In genomic region chr6:158220786-158221442, GRCh38 we compare ENCODE assay signal across 8 cellular contexts. TPM values are rescaled to one million over a fixed set of nuclear protein-coding genes. Genes with fewer than 3 reads are reported as not detected.
DNase-seq lines count a peak whose midpoint lies in the region; ATAC-seq and TF ChIP-seq lines count a peak whose summit lies in the region.

No MANE protein-coding gene starts in this region.

- H3K4me3 ChIP-seq in GM23338 (no peak overlapping the region), SU-DHL-6 (ENCODE audit: insufficient read depth, low read length, poor library complexity, severe bottlenecking) (no peak overlapping the region), aorta (ENCODE audit: low read length in 2 of 2) (no peak overlapping the region)

- peaks cover 11% of the 10 kb centered on the region for H3K9me3 Mint-ChIP-seq in GM23338
- H3K9me3 Mint-ChIP-seq in activated naive CD4-positive, alpha-beta T cell treated with anti-CD3 and anti-CD28 coated beads, Interleukin-2, amount 50 U/mL, for 24 hours, result no peaks in the 10 kb centered on the region

- H3K79me2 ChIP-seq in GM23338 (replicated peaks; ENCODE audit: insufficient read depth) (no peaks in the 10 kb centered on the region), SU-DHL-6 (ENCODE audit: insufficient read depth, low read length) (no peaks in the 10 kb centered on the region)

- DNase-seq in Daoy (ENCODE audit: low read depth), result peak; percentile 86
- DNase-seq in GM23338 (ENCODE audit: low spot score), result peak; percentile 91
- peak; percentile 73 for DNase-seq in MV-4-11 (lab: John Stamatoyannopoulos, UW)
- peak; percentile 94 for DNase-seq in Right ventricle myocardium inferior (ENCODE audit: missing footprints)
- peak; percentile 67 to 98 (median 83) for DNase-seq in posterior cingulate gyrus
- DNase-seq in aorta, result peak; percentile 83 to 93

- peak; percentile 100 for ATAC-seq in GM23338
- peak; percentile 91 for ATAC-seq in Right ventricle myocardium inferior
- ATAC-seq in aorta (ENCODE audit: low FRiP score), result peak; percentile 91

- WGBS in aorta, 2 donors, result 8 to 9% methylated on average over 10 of the region's 10 CpGs

- H3K4me1 ChIP-seq in GM23338 (ENCODE audit: insufficient read depth), result no peaks in the 10 kb centered on the region
- H3K4me1 ChIP-seq in aorta (ENCODE audit: control insufficient read depth in 1 of 2, insufficient read depth in 2 of 2, low read length in 2 of 2), result no peaks in the 10 kb centered on the region

- no peaks in the 10 kb centered on the region for H4K20me1 ChIP-seq in GM23338 (replicated peaks; ENCODE audit: insufficient read depth)
- no peaks in the 10 kb centered on the region for H4K20me1 ChIP-seq in SU-DHL-6 (ENCODE audit: low read depth, low read length)

- H3K4me2 ChIP-seq in GM23338 (no peak overlapping the region), SU-DHL-6 (ENCODE audit: low read depth, low read length, poor library complexity, severe bottlenecking) (no peak overlapping the region)

- H3K27me3 Mint-ChIP-seq in GM23338 (ENCODE audit: insufficient read depth, low read depth, poor library complexity), result peaks cover 5% of the 10 kb centered on the region
- H3K27me3 Mint-ChIP-seq in activated naive CD4-positive, alpha-beta T cell treated with anti-CD3 and anti-CD28 coated beads, Interleukin-2, amount 50 U/mL, for 24 hours, result no peaks in the 10 kb centered on the region

- H3K4me3 Mint-ChIP-seq in GM23338, result no peak overlapping the region
- H3K4me3 Mint-ChIP-seq in activated naive CD4-positive, alpha-beta T cell treated with anti-CD3 and anti-CD28 coated beads, Interleukin-2, amount 50 U/mL, for 24 hours, result no peak overlapping the region

- no peak overlapping the region for H3K9ac ChIP-seq in SU-DHL-6 (ENCODE audit: low read length)

- peak; percentile 89 to 99 for TF ChIP-seq CTCF in GM23338 (conservative IDR thresholded peaks at IDR 0.05; ENCODE audit: low read depth in 2 of 2)
- TF ChIP-seq CTCF in SU-DHL-6 (IDR thresholded peaks at IDR 0.05; ENCODE audit: insufficient read depth, low read length, poor library complexity, severe bottlenecking), result peak; percentile 88

- no peaks in the 10 kb centered on the region for H3K9me3 ChIP-seq in SU-DHL-6 (ENCODE audit: insufficient read depth, low read length)
- H3K9me3 ChIP-seq in aorta (ENCODE audit: control insufficient read depth, low read length), result no peaks in the 10 kb centered on the region

- no peak overlapping the region; the same call in 1 of the 2 replicates for H3K27ac Mint-ChIP-seq in GM23338
- peak overlapping the region; percentile 46 for H3K27ac Mint-ChIP-seq in activated naive CD4-positive, alpha-beta T cell treated with anti-CD3 and anti-CD28 coated beads, Interleukin-2, amount 50 U/mL, for 24 hours

- H3K9me2 ChIP-seq in GM23338 (ENCODE audit: insufficient read depth) (no peaks in the 10 kb centered on the region), SU-DHL-6 (replicated peaks; ENCODE audit: insufficient read depth, low read length) (no peaks in the 10 kb centered on the region)

- intact Hi-C loops in Right ventricle myocardium inferior (cut with DNase I) (loop anchor here (1.0 to 10.0 kb wide), 4 partner anchors 296 to 754 kb away; no protein-coding TSS in a partner anchor), posterior cingulate gyrus (cut with DNase I) (loop anchor here (2.0 to 10.0 kb wide), 3 partner anchors 274 to 471 kb away; no protein-coding TSS in a partner anchor), aorta (cut with DNase I) (loop anchor here in 1 of 2 donors (2.0 kb wide), 1 partner anchor 470 kb away; no protein-coding TSS in a partner anchor)

- no peaks in the 10 kb centered on the region for H3K27me3 ChIP-seq in GM23338 (ENCODE audit: insufficient read depth)
- H3K27me3 ChIP-seq in SU-DHL-6 (ENCODE audit: low read length), result no peaks in the 10 kb centered on the region
- no peaks in the 10 kb centered on the region for H3K27me3 ChIP-seq in aorta (ENCODE audit: control insufficient read depth in 1 of 2, insufficient read depth in 2 of 2, low read length in 1 of 2)

- H3K27ac ChIP-seq in GM23338 (ENCODE audit: low read depth), result no peak overlapping the region
- H3K27ac ChIP-seq in SU-DHL-6 (ENCODE audit: low read depth, low read length), result no peak overlapping the region
- no peak overlapping the region for H3K27ac ChIP-seq in aorta (ENCODE audit: low read depth in 1 of 2, low read length in 2 of 2)

- no peaks in the 10 kb centered on the region; the same call in 1 of the 3 replicates for H3K36me3 Mint-ChIP-seq in GM23338 (ENCODE audit: low read depth)
- no peaks in the 10 kb centered on the region for H3K36me3 Mint-ChIP-seq in activated naive CD4-positive, alpha-beta T cell treated with anti-CD3 and anti-CD28 coated beads, Interleukin-2, amount 50 U/mL, for 24 hours

- no peaks in the 10 kb centered on the region for H3K36me3 ChIP-seq in GM23338 (ENCODE audit: insufficient read depth)
- H3K36me3 ChIP-seq in SU-DHL-6 (ENCODE audit: low read length), result no peaks in the 10 kb centered on the region
- H3K36me3 ChIP-seq in aorta (ENCODE audit: control insufficient read depth in 1 of 2, insufficient read depth in 2 of 2, low read length in 1 of 2), result no peaks in the 10 kb centered on the region

- H3K4me1 Mint-ChIP-seq in GM23338, result 0 out of 3 replicates have a peak, but pooled peaks cover 2% of the 10 kb centered on the region
- no peaks in the 10 kb centered on the region for H3K4me1 Mint-ChIP-seq in activated naive CD4-positive, alpha-beta T cell treated with anti-CD3 and anti-CD28 coated beads, Interleukin-2, amount 50 U/mL, for 24 hours

- H3F3A ChIP-seq in GM23338 (replicated peaks; ENCODE audit: low read depth) (peaks cover 4% of the 10 kb centered on the region; the same call in 1 of the 2 replicates), SU-DHL-6 (ENCODE audit: insufficient read depth) (no peaks in the 10 kb centered on the region)

- H2AFZ ChIP-seq in GM23338 (peak overlapping the region; percentile 87; the same call in 1 of the 2 replicates), SU-DHL-6 (ENCODE audit: low read depth, low read length, severe bottlenecking) (peak overlapping the region; percentile 27)

TF ChIP-seq in GM23338, 12 proteins besides CTCF, POLR2A, EP300 and RAD21 (continues in another document):
- no peak for TF ChIP-seq ZNF114 (CRISPR knock-in tag; IDR thresholded peaks at IDR 0.05)
- no peak for TF ChIP-seq EZH2phosphoT487 (IDR thresholded peaks at IDR 0.05; ENCODE audit: unreplicated experiment)
- no peak for TF ChIP-seq ZNF331 (CRISPR knock-in tag; IDR thresholded peaks at IDR 0.05; ENCODE audit: low read depth)
- TF ChIP-seq EZH2 (IDR thresholded peaks at IDR 0.05; ENCODE audit: low read depth, unreplicated experiment), result no peak
- TF ChIP-seq POLR2AphosphoS5 (IDR thresholded peaks at IDR 0.05; ENCODE audit: low read depth), result no peak
- no peak for TF ChIP-seq CREB1 (CRISPR knock-in tag; IDR thresholded peaks at IDR 0.05; ENCODE audit: low read depth)
- TF ChIP-seq, protein P1, sequence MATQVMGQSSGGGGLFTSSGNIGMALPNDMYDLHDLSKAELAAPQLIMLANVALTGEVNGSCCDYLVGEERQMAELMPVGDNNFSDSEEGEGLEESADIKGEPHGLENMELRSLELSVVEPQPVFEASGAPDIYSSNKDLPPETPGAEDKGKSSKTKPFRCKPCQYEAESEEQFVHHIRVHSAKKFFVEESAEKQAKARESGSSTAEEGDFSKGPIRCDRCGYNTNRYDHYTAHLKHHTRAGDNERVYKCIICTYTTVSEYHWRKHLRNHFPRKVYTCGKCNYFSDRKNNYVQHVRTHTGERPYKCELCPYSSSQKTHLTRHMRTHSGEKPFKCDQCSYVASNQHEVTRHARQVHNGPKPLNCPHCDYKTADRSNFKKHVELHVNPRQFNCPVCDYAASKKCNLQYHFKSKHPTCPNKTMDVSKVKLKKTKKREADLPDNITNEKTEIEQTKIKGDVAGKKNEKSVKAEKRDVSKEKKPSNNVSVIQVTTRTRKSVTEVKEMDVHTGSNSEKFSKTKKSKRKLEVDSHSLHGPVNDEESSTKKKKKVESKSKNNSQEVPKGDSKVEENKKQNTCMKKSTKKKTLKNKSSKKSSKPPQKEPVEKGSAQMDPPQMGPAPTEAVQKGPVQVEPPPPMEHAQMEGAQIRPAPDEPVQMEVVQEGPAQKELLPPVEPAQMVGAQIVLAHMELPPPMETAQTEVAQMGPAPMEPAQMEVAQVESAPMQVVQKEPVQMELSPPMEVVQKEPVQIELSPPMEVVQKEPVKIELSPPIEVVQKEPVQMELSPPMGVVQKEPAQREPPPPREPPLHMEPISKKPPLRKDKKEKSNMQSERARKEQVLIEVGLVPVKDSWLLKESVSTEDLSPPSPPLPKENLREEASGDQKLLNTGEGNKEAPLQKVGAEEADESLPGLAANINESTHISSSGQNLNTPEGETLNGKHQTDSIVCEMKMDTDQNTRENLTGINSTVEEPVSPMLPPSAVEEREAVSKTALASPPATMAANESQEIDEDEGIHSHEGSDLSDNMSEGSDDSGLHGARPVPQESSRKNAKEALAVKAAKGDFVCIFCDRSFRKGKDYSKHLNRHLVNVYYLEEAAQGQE (IDR thresholded peaks at IDR 0.05; ENCODE audit: unreplicated experiment), result no peak
- no peak for TF ChIP-seq STAT1 (IDR thresholded peaks at IDR 0.05; ENCODE audit: unreplicated experiment)
- TF ChIP-seq, protein P2, sequence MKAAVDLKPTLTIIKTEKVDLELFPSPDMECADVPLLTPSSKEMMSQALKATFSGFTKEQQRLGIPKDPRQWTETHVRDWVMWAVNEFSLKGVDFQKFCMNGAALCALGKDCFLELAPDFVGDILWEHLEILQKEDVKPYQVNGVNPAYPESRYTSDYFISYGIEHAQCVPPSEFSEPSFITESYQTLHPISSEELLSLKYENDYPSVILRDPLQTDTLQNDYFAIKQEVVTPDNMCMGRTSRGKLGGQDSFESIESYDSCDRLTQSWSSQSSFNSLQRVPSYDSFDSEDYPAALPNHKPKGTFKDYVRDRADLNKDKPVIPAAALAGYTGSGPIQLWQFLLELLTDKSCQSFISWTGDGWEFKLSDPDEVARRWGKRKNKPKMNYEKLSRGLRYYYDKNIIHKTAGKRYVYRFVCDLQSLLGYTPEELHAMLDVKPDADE (IDR thresholded peaks at IDR 0.05), result no peak
- no peak for TF ChIP-seq JUNB (IDR thresholded peaks at IDR 0.05; ENCODE audit: unreplicated experiment)

RNA-seq across cellular contexts. Expression of gene GTF2H5, which starts 52.8 kb away (rescaled TPM):
- total RNA-seq in Daoy (2014; rRNA removed; shearing (Covaris generic)), result 7.4 and 7.5 TPM in 2 replicates
- total RNA-seq in GM23338 (2014; rRNA removed; shearing (Covaris generic)), result 0.73 and 2.5 TPM in 2 replicates
- polyA plus RNA-seq in GM23338 (2016; fragmentation: Nextera tagmentation; extraction: Ambion mirVana), result 38.6 and 41.6 TPM in 2 replicates
- total RNA-seq in Right ventricle myocardium inferior, result 27.0 TPM
- total RNA-seq in aorta, result 10 to 100 TPM; 15.9 to 20.1 TPM
- polyA plus RNA-seq in aorta, result 1 to 10 TPM; 8.5 to 9.9 TPM

RNA-seq across cellular contexts. Expression of gene SERAC1, which starts 52.9 kb away (rescaled TPM):
- 2.5 and 3.9 TPM in 2 replicates for total RNA-seq in Daoy (2014; rRNA removed; shearing (Covaris generic))
- 8.4 and 10.1 TPM in 2 replicates for total RNA-seq in GM23338 (2014; rRNA removed; shearing (Covaris generic))
- polyA plus RNA-seq in GM23338 (2016; fragmentation: Nextera tagmentation; extraction: Ambion mirVana), result 5.1 and 5.2 TPM in 2 replicates
- total RNA-seq in Right ventricle myocardium inferior, result 5.5 TPM
- total RNA-seq in aorta, result 10 to 100 TPM; 10.9 to 13.1 TPM
- polyA plus RNA-seq in aorta, result 1 to 10 TPM; 5.6 to 6.4 TPM
